9 cellular contexts compared by ENCODE assay signal in the genomic region with DNA sequence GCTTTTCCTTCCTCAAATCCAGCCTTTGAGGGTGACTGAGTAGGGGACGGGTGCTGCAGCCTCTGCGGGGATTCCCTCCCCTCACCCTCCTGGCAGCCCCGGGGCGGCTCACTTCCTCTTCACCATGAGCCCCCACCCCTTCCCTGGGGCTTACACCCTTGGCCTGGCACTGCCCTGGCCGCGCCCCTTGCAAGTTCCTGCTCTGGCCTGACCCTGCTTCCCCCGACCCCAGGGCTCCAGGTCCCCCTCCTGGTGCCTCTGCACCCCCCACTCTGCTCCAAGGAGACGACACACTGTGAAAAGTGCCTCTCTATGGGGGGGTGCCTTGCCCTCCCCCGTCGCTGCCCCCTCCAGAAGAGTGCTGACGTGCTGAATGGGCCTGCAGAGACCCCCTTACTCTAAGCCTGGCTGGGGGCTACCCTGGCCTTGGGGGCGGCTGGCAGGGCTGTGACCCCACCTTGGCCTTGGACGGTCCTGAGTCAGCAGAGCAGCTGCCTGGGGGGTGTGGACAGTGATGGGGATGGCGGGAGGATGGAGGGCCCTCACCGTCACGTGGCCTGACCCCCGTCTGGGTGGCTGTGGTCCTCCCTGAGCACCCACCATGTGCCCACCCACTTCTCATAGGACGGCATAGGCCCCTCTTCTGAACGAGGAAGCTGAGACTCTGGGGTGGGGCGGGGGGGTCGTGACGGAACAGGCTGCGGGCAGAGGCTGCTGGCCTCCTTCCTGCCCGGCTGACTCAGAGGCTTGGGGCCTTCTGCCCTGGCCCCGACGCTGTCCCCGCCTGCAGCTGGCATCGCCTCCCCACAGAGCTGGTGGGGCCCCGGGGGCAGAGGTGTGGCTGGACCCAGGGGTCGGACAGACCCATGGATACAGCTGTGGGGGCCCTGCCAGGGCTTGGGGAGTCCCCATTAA. TPM values are rescaled to one million over a fixed set of nuclear protein-coding genes. Genes with fewer than 3 reads are reported as not detected.
DNase-seq lines count a peak whose midpoint lies in the region; ATAC-seq and TF ChIP-seq lines count a peak whose summit lies in the region.
"Had no signal": no experiment of that assay in that cellular context is flagged by ENCODE, and none has a peak within 500 bp of the region (broad histone marks: within the 10 kb centered on the region; RNA-seq: fewer than 3 reads in every experiment).

No MANE protein-coding gene starts in this region.

- DNase-seq in HT1080 (ENCODE audit: low read depth): peak; percentile 78
- peak; percentile 55 to 63 (median 60) for DNase-seq in effector memory CD4-positive, alpha-beta T cell
- DNase-seq in naive thymus-derived CD4-positive, alpha-beta T cell: peak in 7 of 9 donors; percentile 24 to 76 (median 52)
- DNase-seq in DMS 273 treated with DMSO at 0.1 percent for 48 hours (lab: John Stamatoyannopoulos, UW): no peak
- no peak for DNase-seq in NCI-H446 treated with DMSO at 0.1 percent for 48 hours (lab: John Stamatoyannopoulos, UW)
- DNase-seq in NCI-H146 (lab: John Stamatoyannopoulos, UW): no peak

- in situ Hi-C loops in GM18951 (cut with MboI; ENCODE audit: low sequenced_read_pairs, unreplicated experiment): no loop called here

- H3K27ac ChIP-seq in effector memory CD4-positive, alpha-beta T cell (ENCODE audit: insufficient read depth, low read length, poor library complexity, severe bottlenecking): peak overlapping the region; percentile 95
- H3K27ac ChIP-seq in naive thymus-derived CD4-positive, alpha-beta T cell (ENCODE audit: low read depth, low read length): peak overlapping the region; percentile 76

- no peaks in the 10 kb centered on the region for H3K9me3 ChIP-seq in effector memory CD4-positive, alpha-beta T cell (ENCODE audit: control insufficient read depth, low read length)
- H3K9me3 ChIP-seq in naive thymus-derived CD4-positive, alpha-beta T cell (ENCODE audit: control insufficient read depth in 2 of 3, low read length in 3 of 3): no peaks in the 10 kb centered on the region

- H3K27me3 Mint-ChIP-seq in naive thymus-derived CD4-positive, alpha-beta T cell: no peaks in the 10 kb centered on the region

- H3K27me3 ChIP-seq in effector memory CD4-positive, alpha-beta T cell (replicated peaks; ENCODE audit: control insufficient read depth, insufficient read depth, low read length, poor library complexity, severe bottlenecking): no peaks in the 10 kb centered on the region
- H3K27me3 ChIP-seq in naive thymus-derived CD4-positive, alpha-beta T cell (ENCODE audit: control insufficient read depth in 2 of 2, insufficient read depth in 2 of 2, low read length in 2 of 2): no peaks in the 10 kb centered on the region

- H3K4me1 ChIP-seq in effector memory CD4-positive, alpha-beta T cell (ENCODE audit: control insufficient read depth, insufficient read depth, low read length, poor library complexity, severe bottlenecking): peaks cover 67% of the 10 kb centered on the region
- H3K4me1 ChIP-seq in naive thymus-derived CD4-positive, alpha-beta T cell (ENCODE audit: control insufficient read depth in 2 of 2, insufficient read depth in 2 of 2, low read length in 2 of 2): peaks cover 40 to 62% of the 10 kb centered on the region in 2 donors

- peaks cover 33 to 58% (median 44%) of the 10 kb centered on the region in 7 donors for H3K4me1 Mint-ChIP-seq in naive thymus-derived CD4-positive, alpha-beta T cell

- CTCF ChIA-PET in naive thymus-derived CD4-positive, alpha-beta T cell (lab: Charles Lee): interaction anchor here (0.6 to 2.3 kb wide), 2 partner anchors 24 to 61 kb away, joined by 5 read pairs; no protein-coding TSS in a partner anchor

- peaks cover 0 to 14% (median 0%) of the 10 kb centered on the region in 5 donors for H3K36me3 Mint-ChIP-seq in naive thymus-derived CD4-positive, alpha-beta T cell

- intact Hi-C loops in naive thymus-derived CD4-positive, alpha-beta T cell (cut with micrococcal nuclease): loop anchor here (1.0 to 2.0 kb wide), 6 partner anchors 7 to 102 kb away; partner anchors contain the start of genes BRAT1 (in 2 of the 2), LFNG (in 1 of the 2) and TTYH3 (in 1 of the 2)

- peak overlapping the region; percentile 65 to 82 (median 76) for H3K4me3 Mint-ChIP-seq in naive thymus-derived CD4-positive, alpha-beta T cell

- peak; percentile 13 for TF ChIP-seq POLR2A in GM18951 (IDR thresholded peaks at IDR 0.05; ENCODE audit: extremely low read depth, insufficient read depth, insufficient read length)

- peaks cover 40% of the 10 kb centered on the region for H3K36me3 ChIP-seq in effector memory CD4-positive, alpha-beta T cell (ENCODE audit: control insufficient read depth, insufficient read depth, low read length)
- peaks cover 0 to 42% (median 17%) of the 10 kb centered on the region in 3 experiments for H3K36me3 ChIP-seq in naive thymus-derived CD4-positive, alpha-beta T cell (ENCODE audit: control insufficient read depth in 2 of 3, insufficient read depth in 3 of 3, low read length in 3 of 3)

- POLR2A ChIA-PET in naive thymus-derived CD4-positive, alpha-beta T cell (lab: Charles Lee): interaction anchor here (0.6 to 15.7 kb wide), 15 partner anchors 8 to 1476 kb away, joined by 3 to 401 read pairs (median 4); partner anchors contain the start of genes BRAT1, IQCE and LFNG

- H3K9me3 Mint-ChIP-seq in naive thymus-derived CD4-positive, alpha-beta T cell: no peaks in the 10 kb centered on the region

- peak overlapping the region; percentile 48 for H3K4me3 ChIP-seq in effector memory CD4-positive, alpha-beta T cell (ENCODE audit: insufficient read depth, low read depth, low read length, poor library complexity, severe bottlenecking)
- peak overlapping the region; percentile 57 for H3K4me3 ChIP-seq in naive thymus-derived CD4-positive, alpha-beta T cell (ENCODE audit: low read length)

- peak overlapping the region; percentile 66 to 96 (median 91) for H3K27ac Mint-ChIP-seq in naive thymus-derived CD4-positive, alpha-beta T cell

- peak; percentile 57 to 61 for ATAC-seq in activated CD4-positive, CD25-positive, alpha-beta regulatory T cell treated with anti-CD3 and anti-CD28 coated beads, Interleukin-2, amount 50 U/mL, for 24 hours
- ATAC-seq in naive thymus-derived CD4-positive, alpha-beta T cell: peak; percentile 67

RNA-seq across cellular contexts. Expression of gene LFNG, which starts 9.8 kb away (rescaled TPM):
- 8.0 and 8.3 TPM in 2 replicates for total RNA-seq in HT1080 (2014; rRNA removed; shearing (Covaris generic))
- polyA plus RNA-seq in HT1080 (2015; cell fraction: cytosol; rRNA removed): 4.3 and 4.7 TPM in 2 replicates
- 5.1 and 6.2 TPM in 2 replicates for polyA plus RNA-seq in HT1080 (2015; cell fraction: nucleus; rRNA removed)
- 100 to 1,000 TPM; 114 to 246 (median 151) TPM for total RNA-seq in naive thymus-derived CD4-positive, alpha-beta T cell
- polyA plus RNA-seq in naive thymus-derived CD4-positive, alpha-beta T cell: 1 to 10 TPM; 1.2 to 2.3 TPM

RNA-seq across cellular contexts. Expression of gene BRAT1, which starts 25.9 kb away (rescaled TPM):
- total RNA-seq in HT1080 (2014; rRNA removed; shearing (Covaris generic)): 51.9 and 56.2 TPM in 2 replicates
- polyA plus RNA-seq in HT1080 (2015; cell fraction: cytosol; rRNA removed): 28.1 and 31.6 TPM in 2 replicates
- 87.9 and 90.3 TPM in 2 replicates for polyA plus RNA-seq in HT1080 (2015; cell fraction: nucleus; rRNA removed)
- total RNA-seq in naive thymus-derived CD4-positive, alpha-beta T cell: 10 to 100 TPM; 24.6 to 45.5 (median 37.0) TPM
- polyA plus RNA-seq in naive thymus-derived CD4-positive, alpha-beta T cell: 10 to 100 TPM; 23.4 to 58.9 TPM

RNA-seq across cellular contexts. Expression of gene IQCE, which starts 29.4 kb away (rescaled TPM):
- 4.7 and 5.2 TPM in 2 replicates for total RNA-seq in HT1080 (2014; rRNA removed; shearing (Covaris generic))
- 6.3 and 8.8 TPM in 2 replicates for polyA plus RNA-seq in HT1080 (2015; cell fraction: cytosol; rRNA removed)
- 11.2 and 15.7 TPM in 2 replicates for polyA plus RNA-seq in HT1080 (2015; cell fraction: nucleus; rRNA removed)
- total RNA-seq in naive thymus-derived CD4-positive, alpha-beta T cell: 10 to 100 TPM in 1 of 5 experiments, 1 to 10 TPM in 4; 4.8 to 10.4 (median 7.5) TPM
- polyA plus RNA-seq in naive thymus-derived CD4-positive, alpha-beta T cell: 1 to 10 TPM; 1.6 to 1.9 TPM

RNA-seq across cellular contexts. Expression of gene GRIFIN, which starts 53.2 kb away (rescaled TPM):
- not detected in 2 replicates for total RNA-seq in HT1080 (2014; rRNA removed; shearing (Covaris generic))
- not detected in 2 replicates for polyA plus RNA-seq in HT1080 (2015; cell fraction: cytosol; rRNA removed)
- polyA plus RNA-seq in HT1080 (2015; cell fraction: nucleus; rRNA removed): not detected in 2 replicates
- not detected for total RNA-seq in naive thymus-derived CD4-positive, alpha-beta T cell
- not detected for polyA plus RNA-seq in naive thymus-derived CD4-positive, alpha-beta T cell
- total RNA-seq: T-helper 2 cell treated with Interferon-gamma antibody and Interleukin-4, amounts not matched to agents 100 ng/mL and 5 ng/mL, for 36 hours had no signal

Comparison
In these comparisons a context has a peak if more than half of its experiments do, and no peak if none do; other contexts are left out.
1. DNase-seq: peak in HT1080 (single experiment), effector memory CD4-positive, alpha-beta T cell (3 of 3) and naive thymus-derived CD4-positive, alpha-beta T cell (7 of 9); none in DMS 273 treated with DMSO at 0.1 percent for 48 hours (single experiment), NCI-H446 treated with DMSO at 0.1 percent for 48 hours (single experiment) and NCI-H146 (single experiment).
2. RNA of gene LFNG, which starts 9.8 kb away (total RNA-seq): 114 to 246 TPM in naive thymus-derived CD4-positive, alpha-beta T cell; 8.0 to 8.3 TPM in HT1080; every median in the first group is over 10 times any median in the second.